14 cellular contexts compared by ENCODE assay signal in genomic region chrX:40722930-40723329, GRCh38.
"Had no signal": no experiment of that assay in that cellular context is flagged by ENCODE, and none has a peak within 500 bp of the region (broad histone marks: within the 10 kb centered on the region; RNA-seq: fewer than 3 reads in every experiment).

No MANE protein-coding gene starts in this region.

- DNase-seq: activated CD8-positive, alpha-beta memory T cell treated with anti-CD3 and anti-CD28 coated beads for 24 hours; activated T-cell treated with anti-CD3 and anti-CD28 coated beads, Interleukin-2, amount 50 U/mL, for 1 hour; amygdala; brain microvascular endothelial cell; dermis blood vessel endothelial cell; erythroblast; kidney glomerular epithelial cell; mesendoderm; posterior cingulate gyrus; stimulated activated CD4-positive, alpha-beta T cell treated with anti-CD3 and anti-CD28 coated beads, Interleukin-15, amount 100 ng/mL, for 24 hours; stimulated activated CD4-positive, alpha-beta T cell treated with anti-CD3 and anti-CD28 coated beads, Interleukin-4, amount 100 ng/mL, for 4 hours; thyroid gland had no signal

- ATAC-seq: activated CD4-positive, CD25-positive, alpha-beta regulatory T cell treated with anti-CD3 and anti-CD28 coated beads, Interleukin-2, amount 50 U/mL, for 24 hours; SK-N-SH treated with all-trans-retinoic acid at 6 μM for 48 hours had no signal
